8 cellular contexts compared by ENCODE assay signal in genomic region chr17:16407911-16408588, GRCh38. TPM values are rescaled to one million over a fixed set of nuclear protein-coding genes. Genes with fewer than 3 reads are reported as not detected.
A peak's percentile ranks its signal among the peaks of the same experiment; 100 is the strongest.
DNase-seq lines count a peak whose midpoint lies in the region; TF ChIP-seq lines count a peak whose summit lies in the region.

No MANE protein-coding gene starts in this region.

- no peaks in the 10 kb centered on the region for H3K9me3 ChIP-seq in HEK293 (ENCODE audit: control insufficient read depth, insufficient read depth, low read depth, low read length)
- H3K9me3 ChIP-seq in iPS DF 6.9 (ENCODE audit: control insufficient read depth, insufficient read depth, low read length) = no peaks in the 10 kb centered on the region
- H3K9me3 ChIP-seq in skeletal muscle tissue (ENCODE audit: control insufficient read depth in 3 of 3, low read length in 3 of 3) = no peaks in the 10 kb centered on the region

- H3K36me3 ChIP-seq in HEK293 (ENCODE audit: control insufficient read depth in 2 of 2, insufficient read depth in 1 of 2, low read length in 2 of 2) (no peaks in the 10 kb centered on the region), iPS DF 6.9 (ENCODE audit: control insufficient read depth, insufficient read depth, low read length) (no peaks in the 10 kb centered on the region), skeletal muscle tissue (ENCODE audit: control insufficient read depth in 3 of 3, insufficient read depth in 3 of 3, low read length in 3 of 3) (no peaks in the 10 kb centered on the region)

- CTCF ChIA-PET in HEK293 (lab: Yijun Ruan, JAX) = interaction anchor here (0.6 to 0.9 kb wide), 3 partner anchors 9 to 44 kb away, joined by 3 to 6 read pairs (median 6); no protein-coding TSS in a partner anchor

- H3K4me3 ChIP-seq in HEK293 (ENCODE audit: low read depth, low read length) = no peak overlapping the region
- 0 out of 2 replicates have a peak overlapping the region, but pooled peaks have one; percentile 11 for H3K4me3 ChIP-seq in iPS DF 6.9 (ENCODE audit: low read length)
- H3K4me3 ChIP-seq in skeletal muscle tissue (ENCODE audit: low read length in 3 of 3) = no peak overlapping the region

- DNase-seq in NCI-H1436 treated with DMSO at 0.1 percent for 48 hours (lab: John Stamatoyannopoulos, UW) = peak; percentile 3
- DNase-seq in NCI-H1436 (lab: John Stamatoyannopoulos, UW) = no peak
- DNase-seq in NCI-H1092 (lab: John Stamatoyannopoulos, UW) = peak; percentile 2
- no peak for DNase-seq in iPS DF 6.9 (ENCODE audit: low read depth, low spot score)
- no peak for DNase-seq in GDM1 (lab: John Stamatoyannopoulos, UW)

- H3K27me3 ChIP-seq in iPS DF 6.9 (ENCODE audit: control insufficient read depth, insufficient read depth, low read length) = no peaks in the 10 kb centered on the region
- H3K27me3 ChIP-seq in skeletal muscle tissue (ENCODE audit: control insufficient read depth in 3 of 3, insufficient read depth in 3 of 3, low read length in 3 of 3) = peaks cover 0 to 5% (median 4%) of the 10 kb centered on the region in 3 donors

- WGBS in iPS DF 6.9 (ENCODE audit: insufficient coverage, insufficient read length) = no CpG with 5 or more reads among the region's 14 CpGs

- peaks cover 3% of the 10 kb centered on the region; the same call in 1 of the 2 replicates for H3K4me1 ChIP-seq in HEK293 (ENCODE audit: control insufficient read depth, insufficient read depth, low read length)
- H3K4me1 ChIP-seq in iPS DF 6.9 (ENCODE audit: control insufficient read depth, insufficient read depth, low read length) = peaks cover 3% of the 10 kb centered on the region
- peaks cover 4 to 9% (median 5%) of the 10 kb centered on the region in 3 donors for H3K4me1 ChIP-seq in skeletal muscle tissue (ENCODE audit: control insufficient read depth in 3 of 3, insufficient read depth in 3 of 3, low read length in 3 of 3)

- POLR2A ChIA-PET in HEK293 (lab: Yijun Ruan, JAX) = interaction anchor here (0.7 to 4.4 kb wide), 5 partner anchors 10 to 31 kb away, joined by 3 to 27 read pairs (median 5); partner anchors contain the start of gene UBB

- no peak for TF ChIP-seq CTCF in HEK293 (tag by site-specific recombination; IDR thresholded peaks at IDR 0.05)

- H3K9ac ChIP-seq in skeletal muscle tissue (ENCODE audit: low read depth in 1 of 3, low read length in 3 of 3) = peak overlapping the region in 1 of 3 donors; percentile 57

- H3K27ac ChIP-seq in HEK293 (ENCODE audit: extremely low read depth, low read depth, low read length) = no peak overlapping the region
- peak overlapping the region; percentile 73 for H3K27ac ChIP-seq in angular gyrus (ENCODE audit: low read depth, low read length)
- H3K27ac ChIP-seq in iPS DF 6.9 (ENCODE audit: low read length) = no peak overlapping the region
- H3K27ac ChIP-seq in skeletal muscle tissue (ENCODE audit: low read depth, low read length) = peak overlapping the region; percentile 40

TF ChIP-seq in HEK293, 187 proteins besides CTCF, POLR2A, EP300 and RAD21 (continues in another document):
- TF ChIP-seq KLF17 (tag by site-specific recombination; IDR thresholded peaks at IDR 0.05) (no peak), ZNF623 (tag by site-specific recombination; IDR thresholded peaks at IDR 0.05) (no peak), OVOL3 (tag by site-specific recombination; IDR thresholded peaks at IDR 0.05) (no peak), HOXC10 (CRISPR knock-in tag; IDR thresholded peaks at IDR 0.05) (no peak), ZNF585B (tag by site-specific recombination; IDR thresholded peaks at IDR 0.05) (no peak), ZFP37 (tag by site-specific recombination; IDR thresholded peaks at IDR 0.05) (no peak), ZNF488 (tag by site-specific recombination; IDR thresholded peaks at IDR 0.05) (no peak), ZNF354C (tag by site-specific recombination; IDR thresholded peaks at IDR 0.05; ENCODE audit: borderline replicate concordance, low read depth) (no peak), FEZF1 (tag by site-specific recombination; IDR thresholded peaks at IDR 0.05) (no peak), MYNN (tag by site-specific recombination; IDR thresholded peaks at IDR 0.05; ENCODE audit: borderline replicate concordance) (no peak), ZNF398 (tag by site-specific recombination; IDR thresholded peaks at IDR 0.05) (peak; percentile 30), ZNF473 (tag by site-specific recombination; IDR thresholded peaks at IDR 0.05) (no peak), ZBTB7A (tag by site-specific recombination; IDR thresholded peaks at IDR 0.05; ENCODE audit: low read depth) (no peak), ZNF600 (tag by site-specific recombination; IDR thresholded peaks at IDR 0.05) (0 out of 2 replicates have a peak, but pooled peaks have one; percentile 16), ZNF510 (tag by site-specific recombination; IDR thresholded peaks at IDR 0.05; ENCODE audit: insufficient replicate concordance) (no peak), ZNF629 (tag by site-specific recombination; IDR thresholded peaks at IDR 0.05) (no peak)
- TF ChIP-seq, protein P1, sequence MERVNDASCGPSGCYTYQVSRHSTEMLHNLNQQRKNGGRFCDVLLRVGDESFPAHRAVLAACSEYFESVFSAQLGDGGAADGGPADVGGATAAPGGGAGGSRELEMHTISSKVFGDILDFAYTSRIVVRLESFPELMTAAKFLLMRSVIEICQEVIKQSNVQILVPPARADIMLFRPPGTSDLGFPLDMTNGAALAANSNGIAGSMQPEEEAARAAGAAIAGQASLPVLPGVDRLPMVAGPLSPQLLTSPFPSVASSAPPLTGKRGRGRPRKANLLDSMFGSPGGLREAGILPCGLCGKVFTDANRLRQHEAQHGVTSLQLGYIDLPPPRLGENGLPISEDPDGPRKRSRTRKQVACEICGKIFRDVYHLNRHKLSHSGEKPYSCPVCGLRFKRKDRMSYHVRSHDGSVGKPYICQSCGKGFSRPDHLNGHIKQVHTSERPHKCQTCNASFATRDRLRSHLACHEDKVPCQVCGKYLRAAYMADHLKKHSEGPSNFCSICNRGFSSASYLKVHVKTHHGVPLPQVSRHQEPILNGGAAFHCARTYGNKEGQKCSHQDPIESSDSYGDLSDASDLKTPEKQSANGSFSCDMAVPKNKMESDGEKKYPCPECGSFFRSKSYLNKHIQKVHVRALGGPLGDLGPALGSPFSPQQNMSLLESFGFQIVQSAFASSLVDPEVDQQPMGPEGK (tag by site-specific recombination; IDR thresholded peaks at IDR 0.05) = no peak; the same call in 1 of the 2 replicates
- TF ChIP-seq, protein P2, sequence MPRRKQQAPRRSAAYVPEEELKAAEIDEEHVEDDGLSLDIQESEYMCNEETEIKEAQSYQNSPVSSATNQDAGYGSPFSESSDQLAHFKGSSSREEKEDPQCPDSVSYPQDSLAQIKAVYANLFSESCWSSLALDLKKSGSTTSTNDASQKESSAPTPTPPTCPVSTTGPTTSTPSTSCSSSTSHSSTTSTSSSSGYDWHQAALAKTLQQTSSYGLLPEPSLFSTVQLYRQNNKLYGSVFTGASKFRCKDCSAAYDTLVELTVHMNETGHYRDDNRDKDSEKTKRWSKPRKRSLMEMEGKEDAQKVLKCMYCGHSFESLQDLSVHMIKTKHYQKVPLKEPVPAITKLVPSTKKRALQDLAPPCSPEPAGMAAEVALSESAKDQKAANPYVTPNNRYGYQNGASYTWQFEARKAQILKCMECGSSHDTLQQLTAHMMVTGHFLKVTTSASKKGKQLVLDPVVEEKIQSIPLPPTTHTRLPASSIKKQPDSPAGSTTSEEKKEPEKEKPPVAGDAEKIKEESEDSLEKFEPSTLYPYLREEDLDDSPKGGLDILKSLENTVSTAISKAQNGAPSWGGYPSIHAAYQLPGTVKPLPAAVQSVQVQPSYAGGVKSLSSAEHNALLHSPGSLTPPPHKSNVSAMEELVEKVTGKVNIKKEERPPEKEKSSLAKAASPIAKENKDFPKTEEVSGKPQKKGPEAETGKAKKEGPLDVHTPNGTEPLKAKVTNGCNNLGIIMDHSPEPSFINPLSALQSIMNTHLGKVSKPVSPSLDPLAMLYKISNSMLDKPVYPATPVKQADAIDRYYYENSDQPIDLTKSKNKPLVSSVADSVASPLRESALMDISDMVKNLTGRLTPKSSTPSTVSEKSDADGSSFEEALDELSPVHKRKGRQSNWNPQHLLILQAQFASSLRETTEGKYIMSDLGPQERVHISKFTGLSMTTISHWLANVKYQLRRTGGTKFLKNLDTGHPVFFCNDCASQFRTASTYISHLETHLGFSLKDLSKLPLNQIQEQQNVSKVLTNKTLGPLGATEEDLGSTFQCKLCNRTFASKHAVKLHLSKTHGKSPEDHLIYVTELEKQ (tag by site-specific recombination; IDR thresholded peaks at IDR 0.05; ENCODE audit: borderline replicate concordance) = no peak

RNA-seq across cellular contexts. Expression of gene TRPV2, which starts 7.3 kb away (rescaled TPM):
- 8.4 TPM for total RNA-seq in skeletal muscle tissue

RNA-seq across cellular contexts. Expression of gene UBB, which starts 27.2 kb away (rescaled TPM):
- 2,617 TPM for total RNA-seq in skeletal muscle tissue

RNA-seq across cellular contexts. Expression of gene CENPV, which starts 54.8 kb away (rescaled TPM):
- total RNA-seq in skeletal muscle tissue = 29.7 TPM

Comparison
In these comparisons a context has a peak if more than half of its experiments do, and no peak if none do; other contexts are left out.
1. DNase-seq: peak in NCI-H1436 treated with DMSO at 0.1 percent for 48 hours (single experiment) and NCI-H1092 (single experiment); none in NCI-H1436 (single experiment), iPS DF 6.9 (single experiment) and GDM1 (single experiment).
2. H3K27ac ChIP-seq: peak in angular gyrus (single experiment) and skeletal muscle tissue (single experiment); none in HEK293 (single experiment) and iPS DF 6.9 (single experiment).